Comparison of ENCODE assay signal across 32 cellular contexts in genomic region chr10:44044549-44044948, GRCh38.
A peak's percentile ranks its signal among the peaks of the same experiment; 100 is the strongest.
DNase-seq lines count a peak whose midpoint lies in the region; FAIRE-seq and TF ChIP-seq lines count a peak whose summit lies in the region.
"Had no signal": no experiment of that assay in that cellular context is flagged by ENCODE, and none has a peak within 500 bp of the region (broad histone marks: within the 10 kb centered on the region; RNA-seq: fewer than 3 reads in every experiment).

No MANE protein-coding gene starts in this region.

- H3K9me3 ChIP-seq in esophagus squamous epithelium = no peaks in the 10 kb centered on the region
- no peaks in the 10 kb centered on the region for H3K9me3 ChIP-seq in stomach smooth muscle (ENCODE audit: control insufficient read depth in 2 of 2, low read length in 2 of 2)
- H3K9me3 ChIP-seq: HAP-1, pancreas, right lobe of liver, stomach, upper lobe of left lung had no signal

- TF ChIP-seq POLR2A in esophagus squamous epithelium (IDR thresholded peaks at IDR 0.05) (no peak), GM12892 (IDR thresholded peaks at IDR 0.05; ENCODE audit: low read depth, low read length) (no peak)

- peak; percentile 15 for DNase-seq in DMS 273 (lab: John Stamatoyannopoulos, UW; ENCODE audit: unreplicated experiment)
- no peak for DNase-seq in DMS 273 treated with DMSO at 0.1 percent for 48 hours (lab: John Stamatoyannopoulos, UW)
- no peak for DNase-seq in esophagus squamous epithelium (lab: John Stamatoyannopoulos, UW)
- DNase-seq in nephron progenitor cell = no peak
- no peak for DNase-seq in activated T-cell treated with anti-CD3 and anti-CD28 coated beads, Interleukin-2, amount 50 U/mL, for 1 hour
- DNase-seq in GM12892 (ENCODE audit: insufficient read length) = no peak
- no peak for DNase-seq in NCI-H146 treated with DMSO at 0.1 percent for 48 hours (lab: John Stamatoyannopoulos, UW; ENCODE audit: unreplicated experiment)
- DNase-seq: activated CD4-positive, alpha-beta T cell treated with anti-CD3 and anti-CD28 coated beads for 48 hours; activated naive CD4-positive, alpha-beta T cell treated with Interleukin-2 at 50 U/mL for 16 hours; activated T-cell treated with anti-CD3 and anti-CD28 coated beads, Interleukin-2, amount 50 U/mL, for 48 hours; CD8-positive, alpha-beta memory T cell; Kasumi-1; naive B cell; NCI-H1105 treated with DMSO at 0.1 percent for 48 hours; NCI-H2029 treated with DMSO at 0.1 percent for 48 hours; NCI-H345; NCI-H748 treated with DMSO at 0.1 percent for 48 hours; pancreas; right lobe of liver; stomach had no signal

- H3K9me3 Mint-ChIP-seq in nephron progenitor cell = peaks cover 13% of the 10 kb centered on the region
- H3K9me3 Mint-ChIP-seq: CD8-positive, alpha-beta memory T cell; dendritic cell treated with granulocyte-macrophage colony-stimulating factor and Interleukin-4, amounts not matched to agents 40 ng/mL and 50 ng/mL, for 4 days; T-helper 2 cell treated with Interferon-gamma antibody and Interleukin-4, amounts not matched to agents 5 μg/mL and 100 μg/mL, for 36 hours had no signal

- intact Hi-C loops in esophagus squamous epithelium (cut with DNase I) = no loop called here

- H3K27me3 Mint-ChIP-seq in nephron progenitor cell (ENCODE audit: low read depth, poor library complexity) = peaks cover 5% of the 10 kb centered on the region

- H3K36me3 ChIP-seq in esophagus squamous epithelium (no peaks in the 10 kb centered on the region), stomach smooth muscle (ENCODE audit: control insufficient read depth in 2 of 2, insufficient read depth in 2 of 2, low read length in 2 of 2) (no peaks in the 10 kb centered on the region)
- H3K36me3 ChIP-seq: cardiac muscle cell, HAP-1, pancreas, right lobe of liver, stomach, upper lobe of left lung had no signal

- H3K4me1 ChIP-seq in esophagus squamous epithelium (peaks cover 6 to 37% (median 19%) of the 10 kb centered on the region in 3 donors), stomach smooth muscle (ENCODE audit: control insufficient read depth, insufficient read depth, low read length) (peaks cover 28% of the 10 kb centered on the region)
- H3K4me1 ChIP-seq: HAP-1, right lobe of liver had no signal

- no peak for FAIRE-seq in GM12892 (lab: Jason Lieb, UNC)
- FAIRE-seq: endometrium, G401.6, pancreas had no signal

- TF ChIP-seq CTCF in esophagus squamous epithelium (IDR thresholded peaks at IDR 0.05) = no peak
- no peak for TF ChIP-seq CTCF in nephron progenitor cell (IDR thresholded peaks at IDR 0.05)

- H3K27ac ChIP-seq in esophagus squamous epithelium = peak overlapping the region; percentile 4 to 67 (median 36)
- H3K27ac ChIP-seq in stomach smooth muscle (ENCODE audit: low read length) = peak overlapping the region; percentile 41
- H3K27ac ChIP-seq: 22Rv1, cardiac muscle cell, pancreas, right lobe of liver, RWPE1, upper lobe of left lung, VCaP had no signal

- peak overlapping the region; percentile 91 for H3K27ac Mint-ChIP-seq in nephron progenitor cell
- H3K27ac Mint-ChIP-seq: CD8-positive, alpha-beta memory T cell; dendritic cell treated with granulocyte-macrophage colony-stimulating factor and Interleukin-4, amounts not matched to agents 40 ng/mL and 50 ng/mL, for 4 days; memory B cell; naive B cell; T-helper 2 cell treated with Interferon-gamma antibody and Interleukin-4, amounts not matched to agents 5 μg/mL and 100 μg/mL, for 36 hours had no signal

- H3K36me3 Mint-ChIP-seq in nephron progenitor cell (ENCODE audit: low read depth) = no peaks in the 10 kb centered on the region
- H3K36me3 Mint-ChIP-seq: CD8-positive, alpha-beta memory T cell; memory B cell; naive B cell had no signal

- no peaks in the 10 kb centered on the region for H3K27me3 ChIP-seq in esophagus squamous epithelium
- H3K27me3 ChIP-seq in stomach smooth muscle (ENCODE audit: control insufficient read depth in 1 of 2, insufficient read depth in 2 of 2, low read length in 2 of 2) = no peaks in the 10 kb centered on the region
- H3K27me3 ChIP-seq: cardiac muscle cell, pancreas, right lobe of liver, stomach, upper lobe of left lung had no signal

- WGBS in esophagus squamous epithelium, 2 donors = 75 to 92% methylated on average over 6 to 7 of the region's 10 CpGs

- no peak overlapping the region for H3K4me3 ChIP-seq in esophagus squamous epithelium
- H3K4me3 ChIP-seq in stomach smooth muscle (ENCODE audit: low read length in 2 of 2) = no peak overlapping the region
- H3K4me3 ChIP-seq: cardiac muscle cell, HAP-1, pancreas, right lobe of liver, stomach, upper lobe of left lung had no signal

- peaks cover 49% of the 10 kb centered on the region for H3K4me1 Mint-ChIP-seq in nephron progenitor cell
- H3K4me1 Mint-ChIP-seq: memory B cell, naive B cell had no signal

- no peak overlapping the region for H3K9ac ChIP-seq in stomach smooth muscle (ENCODE audit: low read length in 2 of 2)

- H3K4me3 Mint-ChIP-seq in nephron progenitor cell = no peak overlapping the region
- H3K4me3 Mint-ChIP-seq: CD8-positive, alpha-beta memory T cell; dendritic cell treated with granulocyte-macrophage colony-stimulating factor and Interleukin-4, amounts not matched to agents 40 ng/mL and 50 ng/mL, for 4 days; memory B cell; T-helper 2 cell treated with Interferon-gamma antibody and Interleukin-4, amounts not matched to agents 5 μg/mL and 100 μg/mL, for 36 hours had no signal
